Comparison of ENCODE assay signal across 1 cellular context in the genomic region with DNA sequence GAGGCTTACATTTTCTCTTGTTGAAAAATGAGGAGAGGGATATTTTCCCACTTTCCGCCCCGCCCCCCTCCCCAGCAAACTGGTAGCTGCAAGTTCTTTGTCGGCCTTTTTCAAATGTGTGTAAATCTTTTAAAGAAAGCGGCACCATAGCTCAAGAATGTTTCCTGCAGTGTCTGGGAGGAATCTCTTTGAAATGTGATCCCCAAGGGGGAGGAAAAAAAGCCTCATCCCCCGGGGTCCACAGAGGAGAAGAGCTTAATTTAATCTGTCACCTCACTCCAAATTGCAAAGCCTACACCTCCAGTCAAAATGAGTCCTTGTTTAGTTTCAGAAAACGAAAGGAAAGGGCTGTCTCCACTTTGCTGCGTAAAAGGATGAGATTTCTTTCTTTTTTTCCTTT.
TF ChIP-seq lines count a peak whose summit lies in the region.

No MANE protein-coding gene starts in this region.

TF ChIP-seq in GM12878, 131 proteins besides CTCF, POLR2A, EP300 and RAD21:
- TF ChIP-seq MXI1 (IDR thresholded peaks at IDR 0.05; ENCODE audit: low read depth, low read length) (no peak), NR2F1 (conservative IDR thresholded peaks at IDR 0.05) (no peak), CHD1 (IDR thresholded peaks at IDR 0.05; ENCODE audit: low read depth, low read length) (no peak), KDM1A (IDR thresholded peaks at IDR 0.05; ENCODE audit: borderline replicate concordance) (no peak), POU2F2 (IDR thresholded peaks at IDR 0.05; ENCODE audit: borderline replicate concordance, low read depth, low read length) (no peak), MTA2 (IDR thresholded peaks at IDR 0.05; ENCODE audit: low read depth) (no peak)
